In the genomic region with DNA sequence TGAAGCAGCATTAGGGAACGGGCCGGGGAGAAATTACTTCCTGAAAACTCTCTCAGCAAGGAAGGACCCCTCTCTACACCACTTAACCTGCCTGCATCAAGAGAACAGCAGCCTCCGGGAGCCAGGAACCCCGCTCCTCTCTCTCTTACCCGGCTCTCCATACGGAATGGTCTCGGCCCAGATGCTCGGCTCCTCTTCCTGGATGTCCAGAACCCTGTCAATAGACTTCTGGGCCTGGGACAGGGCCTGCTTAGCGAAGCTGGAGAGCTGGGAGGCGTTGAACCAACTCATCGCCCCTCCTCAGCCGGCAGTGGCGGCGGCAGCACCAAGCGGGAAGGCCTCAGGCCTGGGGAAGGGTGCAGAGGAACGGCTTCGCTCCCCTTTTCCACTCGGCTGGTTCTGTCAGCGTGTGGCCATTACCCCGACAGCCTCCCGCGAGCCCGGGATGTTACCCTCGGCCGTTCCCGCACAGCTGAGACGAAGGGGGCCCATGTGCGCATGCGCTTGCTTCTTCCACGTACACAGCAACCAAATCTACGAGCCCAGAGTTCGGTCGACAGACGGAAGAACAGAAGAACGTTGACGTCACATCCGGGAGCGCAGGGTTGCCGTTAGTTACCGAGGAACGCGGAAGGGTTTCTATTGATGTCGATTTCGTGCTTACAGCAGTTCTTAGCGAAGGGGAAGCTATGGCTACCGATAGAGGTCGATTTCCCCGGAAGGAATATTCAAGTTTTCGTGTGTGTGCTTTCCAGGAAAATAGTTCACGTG, we compare ENCODE assay signal across 1 cellular context.
TF ChIP-seq lines count a peak whose summit lies in the region.

A gene with protein sequence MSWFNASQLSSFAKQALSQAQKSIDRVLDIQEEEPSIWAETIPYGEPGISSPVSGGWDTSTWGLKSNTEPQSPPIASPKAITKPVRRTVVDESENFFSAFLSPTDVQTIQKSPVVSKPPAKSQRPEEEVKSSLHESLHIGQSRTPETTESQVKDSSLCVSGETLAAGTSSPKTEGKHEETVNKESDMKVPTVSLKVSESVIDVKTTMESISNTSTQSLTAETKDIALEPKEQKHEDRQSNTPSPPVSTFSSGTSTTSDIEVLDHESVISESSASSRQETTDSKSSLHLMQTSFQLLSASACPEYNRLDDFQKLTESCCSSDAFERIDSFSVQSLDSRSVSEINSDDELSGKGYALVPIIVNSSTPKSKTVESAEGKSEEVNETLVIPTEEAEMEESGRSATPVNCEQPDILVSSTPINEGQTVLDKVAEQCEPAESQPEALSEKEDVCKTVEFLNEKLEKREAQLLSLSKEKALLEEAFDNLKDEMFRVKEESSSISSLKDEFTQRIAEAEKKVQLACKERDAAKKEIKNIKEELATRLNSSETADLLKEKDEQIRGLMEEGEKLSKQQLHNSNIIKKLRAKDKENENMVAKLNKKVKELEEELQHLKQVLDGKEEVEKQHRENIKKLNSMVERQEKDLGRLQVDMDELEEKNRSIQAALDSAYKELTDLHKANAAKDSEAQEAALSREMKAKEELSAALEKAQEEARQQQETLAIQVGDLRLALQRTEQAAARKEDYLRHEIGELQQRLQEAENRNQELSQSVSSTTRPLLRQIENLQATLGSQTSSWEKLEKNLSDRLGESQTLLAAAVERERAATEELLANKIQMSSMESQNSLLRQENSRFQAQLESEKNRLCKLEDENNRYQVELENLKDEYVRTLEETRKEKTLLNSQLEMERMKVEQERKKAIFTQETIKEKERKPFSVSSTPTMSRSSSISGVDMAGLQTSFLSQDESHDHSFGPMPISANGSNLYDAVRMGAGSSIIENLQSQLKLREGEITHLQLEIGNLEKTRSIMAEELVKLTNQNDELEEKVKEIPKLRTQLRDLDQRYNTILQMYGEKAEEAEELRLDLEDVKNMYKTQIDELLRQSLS (minus strand): TSS at position 538 of the 771 bp plus-strand sequence. CDS start 247 bp downstream, at position 291.

TF ChIP-seq in K562, 482 proteins besides CTCF, POLR2A, EP300 and RAD21 (continued from another document and continues in another):
- TF ChIP-seq, protein P1, sequence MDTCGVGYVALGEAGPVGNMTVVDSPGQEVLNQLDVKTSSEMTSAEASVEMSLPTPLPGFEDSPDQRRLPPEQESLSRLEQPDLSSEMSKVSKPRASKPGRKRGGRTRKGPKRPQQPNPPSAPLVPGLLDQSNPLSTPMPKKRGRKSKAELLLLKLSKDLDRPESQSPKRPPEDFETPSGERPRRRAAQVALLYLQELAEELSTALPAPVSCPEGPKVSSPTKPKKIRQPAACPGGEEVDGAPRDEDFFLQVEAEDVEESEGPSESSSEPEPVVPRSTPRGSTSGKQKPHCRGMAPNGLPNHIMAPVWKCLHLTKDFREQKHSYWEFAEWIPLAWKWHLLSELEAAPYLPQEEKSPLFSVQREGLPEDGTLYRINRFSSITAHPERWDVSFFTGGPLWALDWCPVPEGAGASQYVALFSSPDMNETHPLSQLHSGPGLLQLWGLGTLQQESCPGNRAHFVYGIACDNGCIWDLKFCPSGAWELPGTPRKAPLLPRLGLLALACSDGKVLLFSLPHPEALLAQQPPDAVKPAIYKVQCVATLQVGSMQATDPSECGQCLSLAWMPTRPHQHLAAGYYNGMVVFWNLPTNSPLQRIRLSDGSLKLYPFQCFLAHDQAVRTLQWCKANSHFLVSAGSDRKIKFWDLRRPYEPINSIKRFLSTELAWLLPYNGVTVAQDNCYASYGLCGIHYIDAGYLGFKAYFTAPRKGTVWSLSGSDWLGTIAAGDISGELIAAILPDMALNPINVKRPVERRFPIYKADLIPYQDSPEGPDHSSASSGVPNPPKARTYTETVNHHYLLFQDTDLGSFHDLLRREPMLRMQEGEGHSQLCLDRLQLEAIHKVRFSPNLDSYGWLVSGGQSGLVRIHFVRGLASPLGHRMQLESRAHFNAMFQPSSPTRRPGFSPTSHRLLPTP (IDR thresholded peaks at IDR 0.05; ENCODE audit: borderline replicate concordance, extremely low read depth, insufficient read length): no peak
- TF ChIP-seq, protein P2, sequence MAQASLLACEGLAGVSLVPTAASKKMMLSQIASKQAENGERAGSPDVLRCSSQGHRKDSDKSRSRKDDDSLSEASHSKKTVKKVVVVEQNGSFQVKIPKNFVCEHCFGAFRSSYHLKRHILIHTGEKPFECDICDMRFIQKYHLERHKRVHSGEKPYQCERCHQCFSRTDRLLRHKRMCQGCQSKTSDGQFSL (CRISPR knock-in tag; IDR thresholded peaks at IDR 0.05): no peak
- TF ChIP-seq, protein P2 (tag; IDR thresholded peaks at IDR 0.05): no peak
- TF ChIP-seq NELFE (IDR thresholded peaks at IDR 0.05; ENCODE audit: insufficient read depth, insufficient read length) (no peak), TOE1 (IDR thresholded peaks at IDR 0.05; ENCODE audit: borderline replicate concordance) (no peak), TOE1 (CRISPR knock-in tag; IDR thresholded peaks at IDR 0.05; ENCODE audit: borderline replicate concordance, low read depth) (no peak), CBX1 (IDR thresholded peaks at IDR 0.05; ENCODE audit: low read depth) (no peak), MAFK (IDR thresholded peaks at IDR 0.05; ENCODE audit: low read length) (no peak), GTF2F1 (IDR thresholded peaks at IDR 0.05; ENCODE audit: low read depth, low read length) (no peak), RFX1 (IDR thresholded peaks at IDR 0.05) (peak; percentile 97), SMARCB1 (IDR thresholded peaks at IDR 0.05; ENCODE audit: insufficient read length, low read depth) (no peak), ZNF707 (CRISPR knock-in tag; conservative IDR thresholded peaks at IDR 0.05) (no peak), ZNF253 (CRISPR knock-in tag; conservative IDR thresholded peaks at IDR 0.05) (no peak), ZKSCAN3 (CRISPR knock-in tag; IDR thresholded peaks at IDR 0.05) (no peak), KDM4B (IDR thresholded peaks at IDR 0.05; ENCODE audit: borderline replicate concordance in 2 of 2, low read depth in 1 of 2) (no peak), RBFOX2 (IDR thresholded peaks at IDR 0.05; ENCODE audit: low read depth, low read length) (peak; percentile 82), XRCC3 (IDR thresholded peaks at IDR 0.05) (no peak), KAT8 (IDR thresholded peaks at IDR 0.05; ENCODE audit: low read depth) (no peak), RB1 (IDR thresholded peaks at IDR 0.05; ENCODE audit: low read depth) (no peak), ZNF408 (CRISPR knock-in tag; IDR thresholded peaks at IDR 0.05; ENCODE audit: low read depth) (no peak), ETV5 (CRISPR knock-in tag; IDR thresholded peaks at IDR 0.05; ENCODE audit: low read depth) (0 out of 2 replicates have a peak, but pooled peaks have one; percentile 59), SETDB1 (IDR thresholded peaks at IDR 0.05; ENCODE audit: low read length) (no peak), KLF13 (tag; IDR thresholded peaks at IDR 0.05; ENCODE audit: borderline replicate concordance, low read depth) (no peak), TGIF2 (CRISPR knock-in tag; IDR thresholded peaks at IDR 0.05) (no peak)
- TF ChIP-seq, protein P3, sequence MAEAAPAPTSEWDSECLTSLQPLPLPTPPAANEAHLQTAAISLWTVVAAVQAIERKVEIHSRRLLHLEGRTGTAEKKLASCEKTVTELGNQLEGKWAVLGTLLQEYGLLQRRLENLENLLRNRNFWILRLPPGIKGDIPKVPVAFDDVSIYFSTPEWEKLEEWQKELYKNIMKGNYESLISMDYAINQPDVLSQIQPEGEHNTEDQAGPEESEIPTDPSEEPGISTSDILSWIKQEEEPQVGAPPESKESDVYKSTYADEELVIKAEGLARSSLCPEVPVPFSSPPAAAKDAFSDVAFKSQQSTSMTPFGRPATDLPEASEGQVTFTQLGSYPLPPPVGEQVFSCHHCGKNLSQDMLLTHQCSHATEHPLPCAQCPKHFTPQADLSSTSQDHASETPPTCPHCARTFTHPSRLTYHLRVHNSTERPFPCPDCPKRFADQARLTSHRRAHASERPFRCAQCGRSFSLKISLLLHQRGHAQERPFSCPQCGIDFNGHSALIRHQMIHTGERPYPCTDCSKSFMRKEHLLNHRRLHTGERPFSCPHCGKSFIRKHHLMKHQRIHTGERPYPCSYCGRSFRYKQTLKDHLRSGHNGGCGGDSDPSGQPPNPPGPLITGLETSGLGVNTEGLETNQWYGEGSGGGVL (CRISPR knock-in tag; IDR thresholded peaks at IDR 0.05): no peak
- TF ChIP-seq, protein P4, sequence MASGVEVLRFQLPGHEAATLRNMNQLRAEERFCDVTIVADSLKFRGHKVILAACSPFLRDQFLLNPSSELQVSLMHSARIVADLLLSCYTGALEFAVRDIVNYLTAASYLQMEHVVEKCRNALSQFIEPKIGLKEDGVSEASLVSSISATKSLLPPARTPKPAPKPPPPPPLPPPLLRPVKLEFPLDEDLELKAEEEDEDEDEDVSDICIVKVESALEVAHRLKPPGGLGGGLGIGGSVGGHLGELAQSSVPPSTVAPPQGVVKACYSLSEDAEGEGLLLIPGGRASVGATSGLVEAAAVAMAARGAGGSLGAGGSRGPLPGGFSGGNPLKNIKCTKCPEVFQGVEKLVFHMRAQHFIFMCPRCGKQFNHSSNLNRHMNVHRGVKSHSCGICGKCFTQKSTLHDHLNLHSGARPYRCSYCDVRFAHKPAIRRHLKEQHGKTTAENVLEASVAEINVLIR (CRISPR knock-in tag; IDR thresholded peaks at IDR 0.05): peak; percentile 79
- TF ChIP-seq, protein P5, sequence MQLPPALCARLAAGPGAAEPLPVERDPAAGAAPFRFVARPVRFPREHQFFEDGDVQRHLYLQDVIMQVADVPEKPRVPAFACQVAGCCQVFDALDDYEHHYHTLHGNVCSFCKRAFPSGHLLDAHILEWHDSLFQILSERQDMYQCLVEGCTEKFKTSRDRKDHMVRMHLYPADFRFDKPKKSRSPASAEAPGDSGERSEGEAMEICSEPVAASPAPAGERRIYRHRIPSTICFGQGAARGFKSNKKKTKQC (CRISPR knock-in tag; IDR thresholded peaks at IDR 0.05): no peak
- TF ChIP-seq, protein P6, sequence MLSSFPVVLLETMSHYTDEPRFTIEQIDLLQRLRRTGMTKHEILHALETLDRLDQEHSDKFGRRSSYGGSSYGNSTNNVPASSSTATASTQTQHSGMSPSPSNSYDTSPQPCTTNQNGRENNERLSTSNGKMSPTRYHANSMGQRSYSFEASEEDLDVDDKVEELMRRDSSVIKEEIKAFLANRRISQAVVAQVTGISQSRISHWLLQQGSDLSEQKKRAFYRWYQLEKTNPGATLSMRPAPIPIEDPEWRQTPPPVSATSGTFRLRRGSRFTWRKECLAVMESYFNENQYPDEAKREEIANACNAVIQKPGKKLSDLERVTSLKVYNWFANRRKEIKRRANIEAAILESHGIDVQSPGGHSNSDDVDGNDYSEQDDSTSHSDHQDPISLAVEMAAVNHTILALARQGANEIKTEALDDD (IDR thresholded peaks at IDR 0.05): no peak
- TF ChIP-seq, protein P7, sequence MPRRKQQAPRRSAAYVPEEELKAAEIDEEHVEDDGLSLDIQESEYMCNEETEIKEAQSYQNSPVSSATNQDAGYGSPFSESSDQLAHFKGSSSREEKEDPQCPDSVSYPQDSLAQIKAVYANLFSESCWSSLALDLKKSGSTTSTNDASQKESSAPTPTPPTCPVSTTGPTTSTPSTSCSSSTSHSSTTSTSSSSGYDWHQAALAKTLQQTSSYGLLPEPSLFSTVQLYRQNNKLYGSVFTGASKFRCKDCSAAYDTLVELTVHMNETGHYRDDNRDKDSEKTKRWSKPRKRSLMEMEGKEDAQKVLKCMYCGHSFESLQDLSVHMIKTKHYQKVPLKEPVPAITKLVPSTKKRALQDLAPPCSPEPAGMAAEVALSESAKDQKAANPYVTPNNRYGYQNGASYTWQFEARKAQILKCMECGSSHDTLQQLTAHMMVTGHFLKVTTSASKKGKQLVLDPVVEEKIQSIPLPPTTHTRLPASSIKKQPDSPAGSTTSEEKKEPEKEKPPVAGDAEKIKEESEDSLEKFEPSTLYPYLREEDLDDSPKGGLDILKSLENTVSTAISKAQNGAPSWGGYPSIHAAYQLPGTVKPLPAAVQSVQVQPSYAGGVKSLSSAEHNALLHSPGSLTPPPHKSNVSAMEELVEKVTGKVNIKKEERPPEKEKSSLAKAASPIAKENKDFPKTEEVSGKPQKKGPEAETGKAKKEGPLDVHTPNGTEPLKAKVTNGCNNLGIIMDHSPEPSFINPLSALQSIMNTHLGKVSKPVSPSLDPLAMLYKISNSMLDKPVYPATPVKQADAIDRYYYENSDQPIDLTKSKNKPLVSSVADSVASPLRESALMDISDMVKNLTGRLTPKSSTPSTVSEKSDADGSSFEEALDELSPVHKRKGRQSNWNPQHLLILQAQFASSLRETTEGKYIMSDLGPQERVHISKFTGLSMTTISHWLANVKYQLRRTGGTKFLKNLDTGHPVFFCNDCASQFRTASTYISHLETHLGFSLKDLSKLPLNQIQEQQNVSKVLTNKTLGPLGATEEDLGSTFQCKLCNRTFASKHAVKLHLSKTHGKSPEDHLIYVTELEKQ (CRISPR knock-in tag; IDR thresholded peaks at IDR 0.05): no peak
- TF ChIP-seq, protein P8, sequence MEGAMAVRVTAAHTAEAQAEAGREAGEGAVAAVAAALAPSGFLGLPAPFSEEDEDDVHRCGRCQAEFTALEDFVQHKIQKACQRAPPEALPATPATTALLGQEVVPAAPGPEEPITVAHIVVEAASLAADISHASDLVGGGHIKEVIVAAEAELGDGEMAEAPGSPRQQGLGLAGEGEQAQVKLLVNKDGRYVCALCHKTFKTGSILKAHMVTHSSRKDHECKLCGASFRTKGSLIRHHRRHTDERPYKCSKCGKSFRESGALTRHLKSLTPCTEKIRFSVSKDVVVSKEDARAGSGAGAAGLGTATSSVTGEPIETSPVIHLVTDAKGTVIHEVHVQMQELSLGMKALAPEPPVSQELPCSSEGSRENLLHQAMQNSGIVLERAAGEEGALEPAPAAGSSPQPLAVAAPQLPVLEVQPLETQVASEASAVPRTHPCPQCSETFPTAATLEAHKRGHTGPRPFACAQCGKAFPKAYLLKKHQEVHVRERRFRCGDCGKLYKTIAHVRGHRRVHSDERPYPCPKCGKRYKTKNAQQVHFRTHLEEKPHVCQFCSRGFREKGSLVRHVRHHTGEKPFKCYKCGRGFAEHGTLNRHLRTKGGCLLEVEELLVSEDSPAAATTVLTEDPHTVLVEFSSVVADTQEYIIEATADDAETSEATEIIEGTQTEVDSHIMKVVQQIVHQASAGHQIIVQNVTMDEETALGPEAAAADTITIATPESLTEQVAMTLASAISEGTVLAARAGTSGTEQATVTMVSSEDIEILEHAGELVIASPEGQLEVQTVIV (CRISPR knock-in tag; IDR thresholded peaks at IDR 0.05; ENCODE audit: borderline replicate concordance): no peak
- TF ChIP-seq, protein P9, sequence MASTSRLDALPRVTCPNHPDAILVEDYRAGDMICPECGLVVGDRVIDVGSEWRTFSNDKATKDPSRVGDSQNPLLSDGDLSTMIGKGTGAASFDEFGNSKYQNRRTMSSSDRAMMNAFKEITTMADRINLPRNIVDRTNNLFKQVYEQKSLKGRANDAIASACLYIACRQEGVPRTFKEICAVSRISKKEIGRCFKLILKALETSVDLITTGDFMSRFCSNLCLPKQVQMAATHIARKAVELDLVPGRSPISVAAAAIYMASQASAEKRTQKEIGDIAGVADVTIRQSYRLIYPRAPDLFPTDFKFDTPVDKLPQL (IDR thresholded peaks at IDR 0.05; ENCODE audit: extremely low read depth, insufficient read length): no peak
